ENCODE assay signal across 15 cellular contexts in genomic region chr5:102823441-102823874, GRCh38.
DNase-seq lines count a peak whose midpoint lies in the region; ATAC-seq, FAIRE-seq and TF ChIP-seq lines count a peak whose summit lies in the region.
"Had no signal": no experiment of that assay in that cellular context is flagged by ENCODE, and none has a peak within 500 bp of the region (broad histone marks: within the 10 kb centered on the region; RNA-seq: fewer than 3 reads in every experiment).

No MANE protein-coding gene starts in this region.

- no peaks in the 10 kb centered on the region for H3K27me3 ChIP-seq in endothelial cell of umbilical vein (ENCODE audit: control insufficient read depth in 2 of 2, insufficient read depth in 2 of 2, low read length in 2 of 2)
- H3K27me3 ChIP-seq in left ventricle myocardium inferior (ENCODE audit: low read depth), result no peaks in the 10 kb centered on the region
- H3K27me3 ChIP-seq in MG63, result no peaks in the 10 kb centered on the region

- H3K4me1 ChIP-seq in endothelial cell of umbilical vein (ENCODE audit: control insufficient read depth, extremely low read depth, insufficient read depth, low read length), result peaks cover 10% of the 10 kb centered on the region
- H3K4me1 ChIP-seq in left ventricle myocardium inferior, result peaks cover 38% of the 10 kb centered on the region

- ATAC-seq in HG03045 (IDR thresholded peaks at IDR 0.05; ENCODE audit: unreplicated experiment), result no peak
- ATAC-seq: GM12878 had no signal

- DNase-seq in DMS 273 treated with DMSO at 0.1 percent for 48 hours (lab: John Stamatoyannopoulos, UW) (peak; percentile 90), M059J (ENCODE audit: low read depth) (peak; percentile 81), endothelial cell of umbilical vein (ENCODE audit: low read depth, low spot score) (peak; percentile 71), non-pigmented ciliary epithelial cell (ENCODE audit: low read depth) (peak; percentile 36), amygdala (lab: John Stamatoyannopoulos, UW) (no peak), left ventricle myocardium inferior (no peak), MG63 (no peak)
- DNase-seq: anterior cingulate cortex, COR-L47 had no signal

- H3K9ac ChIP-seq in endothelial cell of umbilical vein (replicated peaks; ENCODE audit: extremely low read depth, insufficient read depth, low read length), result no peak overlapping the region
- H3K9ac ChIP-seq: KMS-11 had no signal

- H3K4me2 ChIP-seq in endothelial cell of umbilical vein (ENCODE audit: insufficient read depth, low read length), result no peak overlapping the region
- H3K4me2 ChIP-seq: KMS-11 had no signal

- BruUV-seq in endothelial cell of umbilical vein (replicated peaks; lab: Mats Ljungman, UMichigan), result no TSS peak

- no peaks in the 10 kb centered on the region for H3K79me2 ChIP-seq in endothelial cell of umbilical vein (ENCODE audit: control insufficient read depth, insufficient read depth, low read length)

- no peak for TF ChIP-seq POLR2A in endothelial cell of umbilical vein (IDR thresholded peaks at IDR 0.05; ENCODE audit: low read depth, low read length)

- intact Hi-C loops in endothelial cell of umbilical vein (cut with micrococcal nuclease), result no loop called here
- intact Hi-C loops in left ventricle myocardium inferior (cut with micrococcal nuclease), result no loop called here

- TF ChIP-seq CTCF in endothelial cell of umbilical vein (IDR thresholded peaks at IDR 0.05; ENCODE audit: extremely low read depth in 1 of 2, insufficient read depth in 1 of 2, low read depth in 1 of 2, low read length in 2 of 2) (no peak), left ventricle myocardium inferior (IDR thresholded peaks at IDR 0.05; ENCODE audit: borderline replicate concordance) (no peak)

- CTCF ChIA-PET in endothelial cell of umbilical vein (lab: Charles Lee), result interaction anchor here (0.9 to 1.8 kb wide), 2 partner anchors 40 to 142 kb away, joined by 3 to 5 read pairs; no protein-coding TSS in a partner anchor

- no peaks in the 10 kb centered on the region for H4K20me1 ChIP-seq in endothelial cell of umbilical vein (replicated peaks; ENCODE audit: control insufficient read depth, extremely low read depth, insufficient read depth, low read length)

- no peak for FAIRE-seq in endothelial cell of umbilical vein (lab: Jason Lieb, UNC)
- FAIRE-seq: GM12878, keratinocyte, TTC549 had no signal

- POLR2A ChIA-PET in endothelial cell of umbilical vein (lab: Charles Lee), result no interaction called here

- H3K36me3 ChIP-seq in endothelial cell of umbilical vein (ENCODE audit: control insufficient read depth in 2 of 2, extremely low read depth in 1 of 2, insufficient read depth in 2 of 2, low read length in 2 of 2) (no peaks in the 10 kb centered on the region), left ventricle myocardium inferior (no peaks in the 10 kb centered on the region), MG63 (no peaks in the 10 kb centered on the region)

- H3K27ac ChIP-seq in endothelial cell of umbilical vein (ENCODE audit: insufficient read depth, low read depth, low read length) (no peak overlapping the region), left ventricle myocardium inferior (replicated peaks) (no peak overlapping the region)
- H3K27ac ChIP-seq: epithelial cell of prostate, KMS-11 had no signal

- H3K4me3 ChIP-seq in endothelial cell of umbilical vein (replicated peaks in 1 of 3; ENCODE audit: insufficient read depth in 1 of 3, low read depth in 1 of 3, low read length in 3 of 3) (no peak overlapping the region), left ventricle myocardium inferior (no peak overlapping the region), MG63 (no peak overlapping the region)
- H3K4me3 ChIP-seq: GM12878 had no signal

- no peaks in the 10 kb centered on the region for H3K9me3 ChIP-seq in endothelial cell of umbilical vein (replicated peaks; ENCODE audit: control insufficient read depth, insufficient read depth, low read length)
- H3K9me3 ChIP-seq in left ventricle myocardium inferior (replicated peaks), result no peaks in the 10 kb centered on the region
- H3K9me3 ChIP-seq in MG63, result no peaks in the 10 kb centered on the region

- no peak overlapping the region for H2AFZ ChIP-seq in endothelial cell of umbilical vein (ENCODE audit: low read depth, low read length)

- H3K9me1 ChIP-seq in endothelial cell of umbilical vein (replicated peaks; ENCODE audit: control insufficient read depth, extremely low read depth, insufficient read depth, low read length), result peaks cover 2% of the 10 kb centered on the region

- dilution Hi-C loops in endothelial cell of umbilical vein (cut with MboI; ENCODE audit: extremely low pct_ligation_motif_present, low sequenced_read_pairs), result no loop called here

TF ChIP-seq in endothelial cell of umbilical vein, 7 proteins besides CTCF, POLR2A, EP300 and RAD21:
- TF ChIP-seq POLR2AphosphoS5 (IDR thresholded peaks at IDR 0.05; ENCODE audit: insufficient read depth, low read depth, low read length), result no peak
- TF ChIP-seq MYC (IDR thresholded peaks at IDR 0.05; ENCODE audit: low read depth, low read length), result no peak
- TF ChIP-seq FOS (IDR thresholded peaks at IDR 0.05; ENCODE audit: borderline replicate concordance, insufficient read depth, low read length), result peak; percentile 10
- TF ChIP-seq JUN (IDR thresholded peaks at IDR 0.05; ENCODE audit: borderline replicate concordance, insufficient read depth, insufficient read length, low read depth), result no peak
- no peak for TF ChIP-seq EZH2 (IDR thresholded peaks at IDR 0.05; ENCODE audit: borderline replicate concordance, low read depth, low read length, severe bottlenecking)
- TF ChIP-seq GATA2 (IDR thresholded peaks at IDR 0.05; ENCODE audit: insufficient read depth, insufficient read length, low read depth, low read length), result no peak

Comparison
In these comparisons a context has a peak if more than half of its experiments do, and no peak if none do; other contexts are left out.
1. DNase-seq: peak in DMS 273 treated with DMSO at 0.1 percent for 48 hours (single experiment), M059J (single experiment), endothelial cell of umbilical vein (single experiment) and non-pigmented ciliary epithelial cell (single experiment); none in amygdala (0 of 56), left ventricle myocardium inferior (single experiment) and MG63 (single experiment).